26 cellular contexts compared by ENCODE assay signal in genomic region chr22:24093855-24094254, GRCh38.
A peak's percentile ranks its signal among the peaks of the same experiment; 100 is the strongest.
DNase-seq lines count a peak whose midpoint lies in the region; ATAC-seq and TF ChIP-seq lines count a peak whose summit lies in the region.
"Had no signal": no experiment of that assay in that cellular context is flagged by ENCODE, and none has a peak within 500 bp of the region (broad histone marks: within the 10 kb centered on the region; RNA-seq: fewer than 3 reads in every experiment).

No MANE protein-coding gene starts in this region.

- CTCF ChIA-PET in HCT116 (lab: Charles Lee), result no interaction called here

- RAD21 ChIA-PET in HCT116 (lab: Charles Lee; ENCODE audit: low non-redundant PET in 1 of 2, low total read pairs in 2 of 2, uncharacterized antibody in 2 of 2, unreplicated experiment in 2 of 2), result no interaction called here

- in situ Hi-C loops in brain microvascular endothelial cell (cut with HindIII; ENCODE audit: low pct_ligation_motif_present, low sequenced_read_pairs), result no loop called here

- H3K4me2 ChIP-seq in DND-41 (ENCODE audit: insufficient read depth, low read length) (no peak overlapping the region), HCT116 (ENCODE audit: low read length) (no peak overlapping the region), osteoblast (ENCODE audit: insufficient read depth, low read length) (no peak overlapping the region)
- H3K4me2 ChIP-seq: KMS-11 had no signal

- no peaks in the 10 kb centered on the region for H3K9me2 ChIP-seq in HCT116 (ENCODE audit: insufficient read depth)

- H3K27me3 ChIP-seq in DND-41 (ENCODE audit: insufficient read depth, low read length, poor library complexity) (no peaks in the 10 kb centered on the region), HCT116 (ENCODE audit: insufficient read depth, low read length) (no peaks in the 10 kb centered on the region), brain microvascular endothelial cell (replicated peaks) (no peaks in the 10 kb centered on the region), osteoblast (ENCODE audit: insufficient read depth, low read length) (no peaks in the 10 kb centered on the region)
- H3K27me3 ChIP-seq: dorsolateral prefrontal cortex had no signal

- H3K4me1 ChIP-seq in DND-41 (ENCODE audit: insufficient read depth, low read length), result no peaks in the 10 kb centered on the region
- no peaks in the 10 kb centered on the region for H3K4me1 ChIP-seq in HCT116 (ENCODE audit: control insufficient read depth in 1 of 2, insufficient read depth in 2 of 2, low read length in 2 of 2)
- H3K4me1 ChIP-seq in osteoblast (ENCODE audit: insufficient read depth, low read length), result peaks cover under 1% of the 10 kb centered on the region
- H3K4me1 ChIP-seq: prostate gland had no signal

- no peak for TF ChIP-seq POLR2A in HCT116 (IDR thresholded peaks at IDR 0.05; ENCODE audit: borderline replicate concordance, extremely low read depth, insufficient read depth, insufficient read length)

- H4K20me1 ChIP-seq in DND-41 (ENCODE audit: insufficient read depth, low read length) (peaks cover 6% of the 10 kb centered on the region; the same call in 1 of the 2 replicates), HCT116 (ENCODE audit: insufficient read depth) (no peaks in the 10 kb centered on the region), osteoblast (ENCODE audit: insufficient read depth, low read length) (peaks cover 2% of the 10 kb centered on the region)

- H3K9ac ChIP-seq in DND-41 (ENCODE audit: low read depth, low read length) (no peak overlapping the region), HCT116 (ENCODE audit: low read length) (no peak overlapping the region)
- H3K9ac ChIP-seq: GM23248, KMS-11 had no signal

- DNase-seq in DND-41 (no peak), HCT116 (ENCODE audit: low read depth, low spot score) (no peak), brain microvascular endothelial cell (no peak), osteoblast (ENCODE audit: insufficient read length, low spot score, missing footprints) (peak; percentile 48), SW480 (ENCODE audit: low spot score) (no peak), retina (no peak)
- DNase-seq: activated B cell treated with CpG ODN at 0.5 μM for 24 hours; C1 segment of cervical spinal cord; COR-L47; dorsolateral prefrontal cortex; GDM1; GM23248; left ventricle myocardium inferior; MM.1S; NCI-H2029 treated with DMSO at 0.1 percent for 48 hours; NCI-H2227 treated with DMSO at 0.1 percent for 48 hours; NCI-H526 treated with DMSO at 0.1 percent for 48 hours; SIG-M5; small intestine; stimulated activated CD4-positive, alpha-beta T cell treated with anti-CD3 and anti-CD28 coated beads, Interleukin-1b, Interleukin-23, amount 100 ng/mL, for 48 hours; SW 1271; T1000; trophoblast cell had no signal

- ATAC-seq in DND-41 (ENCODE audit: insufficient read depth, low read depth), result no peak
- peak; percentile 46; the same call in 1 of the 2 replicates for ATAC-seq in HCT116
- no peak for ATAC-seq in GM18868 (IDR thresholded peaks at IDR 0.05; ENCODE audit: unreplicated experiment)

- H2AFZ ChIP-seq in DND-41 (ENCODE audit: low read depth, low read length) (no peak overlapping the region), HCT116 (ENCODE audit: low read depth, low read length, poor library complexity, severe bottlenecking) (no peak overlapping the region), osteoblast (ENCODE audit: low read length) (no peak overlapping the region)
- H2AFZ ChIP-seq: GM23248 had no signal

- intact Hi-C loops in HCT116 (cut with micrococcal nuclease), result no loop called here

- POLR2A ChIA-PET in HCT116 (lab: Charles Lee), result no interaction called here

- H3K4me3 ChIP-seq in DND-41 (ENCODE audit: low read depth in 1 of 2, low read length in 2 of 2) (no peak overlapping the region), HCT116 (replicated peaks in 1 of 2; ENCODE audit: low read depth in 1 of 2, low read length in 2 of 2) (no peak overlapping the region), brain microvascular endothelial cell (ENCODE audit: low read depth, low read length) (no peak overlapping the region), osteoblast (ENCODE audit: insufficient read depth, low read length) (no peak overlapping the region)
- H3K4me3 ChIP-seq: dorsolateral prefrontal cortex, GM23248, left ventricle myocardium inferior, prostate gland had no signal

- no peak overlapping the region for H3K27ac ChIP-seq in DND-41 (ENCODE audit: low read length)
- no peak overlapping the region for H3K27ac ChIP-seq in HCT116 (ENCODE audit: low read depth, low read length)
- no peak overlapping the region for H3K27ac ChIP-seq in brain microvascular endothelial cell
- H3K27ac ChIP-seq in osteoblast (ENCODE audit: low read depth, low read length), result no peak overlapping the region
- H3K27ac ChIP-seq: dorsolateral prefrontal cortex, GM23248, KMS-11, left ventricle myocardium inferior, prostate gland had no signal

- no peaks in the 10 kb centered on the region for H3K79me2 ChIP-seq in DND-41 (ENCODE audit: insufficient read depth, low read length)
- no peaks in the 10 kb centered on the region for H3K79me2 ChIP-seq in HCT116 (ENCODE audit: insufficient read depth, low read length)
- H3K79me2 ChIP-seq in osteoblast (ENCODE audit: insufficient read depth, low read length), result no peaks in the 10 kb centered on the region

- H3K36me3 ChIP-seq in DND-41 (ENCODE audit: insufficient read depth, low read length) (peaks cover 89% of the 10 kb centered on the region), HCT116 (ENCODE audit: control insufficient read depth in 1 of 2, insufficient read depth in 2 of 2, low read length in 2 of 2) (peaks cover 15 to 22% of the 10 kb centered on the region in 2 experiments), brain microvascular endothelial cell (replicated peaks) (peaks cover 48% of the 10 kb centered on the region), osteoblast (ENCODE audit: insufficient read depth, low read length) (peaks cover 41% of the 10 kb centered on the region)
- H3K36me3 ChIP-seq: prostate gland had no signal

- TF ChIP-seq RAD21 in HCT116 (IDR thresholded peaks at IDR 0.05; ENCODE audit: low read depth), result no peak

- no peaks in the 10 kb centered on the region for H3K9me3 ChIP-seq in DND-41 (ENCODE audit: insufficient read depth, low read length, severe bottlenecking)
- H3K9me3 ChIP-seq in HCT116 (ENCODE audit: control insufficient read depth in 1 of 2, insufficient read depth in 1 of 2, low read depth in 1 of 2, low read length in 2 of 2), result no peaks in the 10 kb centered on the region
- H3K9me3 ChIP-seq in osteoblast (ENCODE audit: low read depth, low read length), result no peaks in the 10 kb centered on the region
- H3K9me3 ChIP-seq: left ventricle myocardium inferior, prostate gland had no signal

- no TSS peak for BruUV-seq in HCT116 (replicated peaks; lab: Mats Ljungman, UMichigan)

- TF ChIP-seq CTCF in DND-41 (IDR thresholded peaks at IDR 0.05; ENCODE audit: borderline replicate concordance, extremely low read depth, low read length, poor library complexity, severe bottlenecking) (peak; percentile 3), HCT116 (IDR thresholded peaks at IDR 0.05 in 2 of 3, conservative IDR thresholded peaks at IDR 0.05 in 1 of 3; ENCODE audit: borderline replicate concordance in 1 of 3, insufficient read depth in 1 of 3, low read depth in 2 of 3, low read length in 2 of 3) (peak; percentile 7 to 19 (median 13); a peak in 3 of 6 replicates), brain microvascular endothelial cell (IDR thresholded peaks at IDR 0.05; ENCODE audit: low read depth, low read length, missing control alignments) (peak; percentile 8), osteoblast (IDR thresholded peaks at IDR 0.05; ENCODE audit: extremely low read depth, low read depth, low read length) (no peak)

TF ChIP-seq in HCT116, 20 proteins besides CTCF, POLR2A, EP300 and RAD21:
- TF ChIP-seq YY1 (IDR thresholded peaks at IDR 0.05; ENCODE audit: extremely low read depth, insufficient replicate concordance, low read depth, low read length), result no peak
- no peak for TF ChIP-seq EZH2phosphoT487 (IDR thresholded peaks at IDR 0.05; ENCODE audit: borderline replicate concordance)
- no peak for TF ChIP-seq TCF7L2 (IDR thresholded peaks at IDR 0.05; ENCODE audit: borderline replicate concordance, extremely low read depth, insufficient read depth, insufficient read length)
- TF ChIP-seq POLR2AphosphoS5 (IDR thresholded peaks at IDR 0.05; ENCODE audit: low read depth, low read length), result no peak
- TF ChIP-seq SIN3A (IDR thresholded peaks at IDR 0.05; ENCODE audit: low read depth), result no peak
- no peak for TF ChIP-seq ZBTB33 (IDR thresholded peaks at IDR 0.05; ENCODE audit: extremely low read depth, insufficient replicate concordance, low read length)
- TF ChIP-seq EGR1 (IDR thresholded peaks at IDR 0.05; ENCODE audit: low read depth), result no peak
- no peak for TF ChIP-seq EZH2 (IDR thresholded peaks at IDR 0.05)
- TF ChIP-seq SRF (IDR thresholded peaks at IDR 0.05; ENCODE audit: low read depth), result no peak
